8 cellular contexts compared by ENCODE assay signal in the genomic region with DNA sequence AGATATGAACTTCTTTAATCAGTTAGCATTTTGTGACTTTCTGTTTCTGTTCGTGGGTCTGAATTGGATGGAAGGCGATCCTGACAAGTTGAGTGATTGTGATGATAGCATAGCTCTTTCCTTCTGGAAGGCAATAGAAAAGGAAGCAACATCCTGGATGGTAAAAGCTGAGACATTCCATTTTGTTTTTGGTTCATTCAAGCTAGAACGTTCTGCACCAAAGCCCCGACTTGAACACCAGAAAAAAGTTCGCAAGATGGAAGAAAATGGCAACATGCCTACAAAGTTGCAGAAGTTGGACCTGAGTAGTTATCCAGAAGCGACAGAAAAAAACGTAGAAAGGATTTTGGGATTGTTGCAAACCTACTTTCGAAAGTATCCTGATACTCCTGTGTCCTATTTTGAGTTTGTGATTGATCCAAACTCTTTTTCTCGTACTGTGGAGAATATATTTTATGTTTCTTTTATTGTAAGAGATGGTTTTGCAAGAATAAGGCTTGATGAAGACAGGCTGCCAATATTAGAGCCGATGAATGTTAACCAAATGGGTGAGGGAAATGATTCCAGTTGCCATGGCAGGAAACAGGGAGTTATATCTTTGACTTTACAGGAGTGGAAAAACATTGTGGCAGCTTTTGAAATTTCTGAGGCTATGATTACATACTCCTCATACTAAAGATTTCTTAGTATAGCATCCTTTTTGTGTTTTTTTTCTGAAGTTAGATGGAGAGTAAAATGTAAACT. TPM values are rescaled to one million over a fixed set of nuclear protein-coding genes. Genes with fewer than 3 reads are reported as not detected.
DNase-seq lines count a peak whose midpoint lies in the region; ATAC-seq and TF ChIP-seq lines count a peak whose summit lies in the region.

No MANE protein-coding gene starts in this region.

- H3K36me3 ChIP-seq in adipocyte (ENCODE audit: control insufficient read depth, insufficient read depth, low read length, severe bottlenecking), result peaks cover 79% of the 10 kb centered on the region
- peaks cover 0 to 11% of the 10 kb centered on the region in 2 donors for H3K36me3 ChIP-seq in left lung
- H3K36me3 ChIP-seq in stomach, result peaks cover 0 to 32% (median 16%) of the 10 kb centered on the region in 4 donors
- H3K36me3 ChIP-seq in BE2C, result peaks cover 41% of the 10 kb centered on the region

- 77 to 90% (median 87%) methylated on average over 10 of the region's 10 CpGs for WGBS in stomach, 5 donors

- peak overlapping the region; percentile 94 for H3K4me3 Mint-ChIP-seq in T-helper 1 cell treated with Interleukin-12 subunit alpha and Interleukin-12 subunit beta and Interleukin-4 antibody, amounts not matched to agents 30 μg/mL and 1 μg/mL, for 36 hours

- intact Hi-C loops in left lung (cut with DNase I), result no loop called here
- intact Hi-C loops in stomach (cut with DNase I; ENCODE audit: low total_unique reads), result loop anchor here (10.0 kb wide), 1 partner anchor 90 kb away; the partner anchor contains the start of gene TXNRD1

- no peak for DNase-seq in T-helper 1 cell
- no peak for DNase-seq in adipocyte (ENCODE audit: low read depth)
- DNase-seq in left lung, result no peak
- DNase-seq in stomach, result no peak
- no peak for DNase-seq in H4 (ENCODE audit: low spot score)
- no peak for DNase-seq in BE2C
- DNase-seq in ecto neural progenitor cell (ENCODE audit: low spot score), result no peak

- H3K9ac ChIP-seq in adipocyte (ENCODE audit: low read length), result peak overlapping the region; percentile 87

- H3K4me1 ChIP-seq in adipocyte (ENCODE audit: control insufficient read depth, insufficient read depth, low read length), result peaks cover 69% of the 10 kb centered on the region
- H3K4me1 ChIP-seq in left lung, result peaks cover 0 to 75% of the 10 kb centered on the region in 2 donors
- peaks cover 23 to 91% (median 66%) of the 10 kb centered on the region in 4 donors for H3K4me1 ChIP-seq in stomach
- peaks cover 4% of the 10 kb centered on the region; the same call in 1 of the 2 replicates for H3K4me1 ChIP-seq in BE2C

- TF ChIP-seq POLR2A in stomach (IDR thresholded peaks at IDR 0.05), result no peak

- no peak for ATAC-seq in left lung

- H3K27me3 ChIP-seq in adipocyte (replicated peaks; ENCODE audit: control insufficient read depth, insufficient read depth, low read length) (no peaks in the 10 kb centered on the region), left lung (no peaks in the 10 kb centered on the region), stomach (no peaks in the 10 kb centered on the region), BE2C (no peaks in the 10 kb centered on the region)

- H3K27ac Mint-ChIP-seq in T-helper 1 cell treated with Interleukin-12 subunit alpha and Interleukin-12 subunit beta and Interleukin-4 antibody, amounts not matched to agents 30 μg/mL and 1 μg/mL, for 36 hours, result peak overlapping the region; percentile 99

- H3K9me3 ChIP-seq in adipocyte (ENCODE audit: control insufficient read depth, low read length) (no peaks in the 10 kb centered on the region), left lung (no peaks in the 10 kb centered on the region), stomach (no peaks in the 10 kb centered on the region), BE2C (no peaks in the 10 kb centered on the region)

- H3K4me3 ChIP-seq in adipocyte (ENCODE audit: low read length) (peak overlapping the region; percentile 82), left lung (peak overlapping the region; percentile 44 to 47), stomach (peak overlapping the region; percentile 41 to 56 (median 53)), BE2C (ENCODE audit: low read depth, low read length) (no peak overlapping the region)

- TF ChIP-seq EP300 in stomach (IDR thresholded peaks at IDR 0.05), result no peak

- peaks cover 19% of the 10 kb centered on the region for H3K36me3 Mint-ChIP-seq in T-helper 1 cell treated with Interleukin-12 subunit alpha and Interleukin-12 subunit beta and Interleukin-4 antibody, amounts not matched to agents 30 μg/mL and 1 μg/mL, for 36 hours (ENCODE audit: low read depth)

- H3K9me3 Mint-ChIP-seq in T-helper 1 cell treated with Interleukin-12 subunit alpha and Interleukin-12 subunit beta and Interleukin-4 antibody, amounts not matched to agents 30 μg/mL and 1 μg/mL, for 36 hours, result no peaks in the 10 kb centered on the region

- peaks cover 44% of the 10 kb centered on the region for H3K4me1 Mint-ChIP-seq in T-helper 1 cell treated with Interleukin-12 subunit alpha and Interleukin-12 subunit beta and Interleukin-4 antibody, amounts not matched to agents 30 μg/mL and 1 μg/mL, for 36 hours (ENCODE audit: low read depth)

- H3K27ac ChIP-seq in left lung (peak overlapping the region; percentile 70 to 77), stomach (peak overlapping the region in 4 of 5 donors; percentile 69 to 89 (median 81))

- no peaks in the 10 kb centered on the region for H3K27me3 Mint-ChIP-seq in T-helper 1 cell treated with Interleukin-12 subunit alpha and Interleukin-12 subunit beta and Interleukin-4 antibody, amounts not matched to agents 30 μg/mL and 1 μg/mL, for 36 hours (ENCODE audit: low read depth)

- no peak for TF ChIP-seq CTCF in left lung (IDR thresholded peaks at IDR 0.05)
- no peak for TF ChIP-seq CTCF in stomach (IDR thresholded peaks at IDR 0.05)
- TF ChIP-seq CTCF in BE2C (IDR thresholded peaks at IDR 0.05; ENCODE audit: low read depth, low read length), result no peak

RNA-seq across cellular contexts. Expression of gene EID3, which starts 0.9 kb away (rescaled TPM):
- total RNA-seq in left lung, result 1 to 10 TPM; 2.9 to 5.4 TPM
- total RNA-seq in stomach, result 10 to 100 TPM; 14.7 to 78.1 (median 26.7) TPM
- polyA plus RNA-seq in stomach, result 1 to 10 TPM; 1.6 to 2.6 (median 2.3) TPM
- 0.66 and 1.2 TPM in 2 replicates for total RNA-seq in H4 (2014; rRNA removed; shearing (Covaris generic))
- polyA plus RNA-seq in BE2C (2012; ENCODE audit: insufficient read depth, insufficient read length, low read depth), result 0.60 TPM
